ENCODE assay signal across 24 cellular contexts in genomic region chr13:102610296-102610895, GRCh38.
"Had no signal": no experiment of that assay in that cellular context is flagged by ENCODE, and none has a peak within 500 bp of the region (broad histone marks: within the 10 kb centered on the region; RNA-seq: fewer than 3 reads in every experiment).

No MANE protein-coding gene starts in this region.

- H3K27me3 Mint-ChIP-seq: dendritic cell treated with granulocyte-macrophage colony-stimulating factor and Interleukin-4, amounts not matched to agents 40 ng/mL and 50 ng/mL, for 4 days; naive thymus-derived CD4-positive, alpha-beta T cell; stimulated activated naive CD8-positive, alpha-beta T cell treated with anti-CD3 and anti-CD28 coated beads, Interleukin-15, amount 100 ng/mL, for 72 hours had no signal

- H3K27ac Mint-ChIP-seq: dendritic cell treated with granulocyte-macrophage colony-stimulating factor and Interleukin-4, amounts not matched to agents 40 ng/mL and 50 ng/mL, for 4 days; mesothelial cell of epicardium had no signal

- H3K9me3 ChIP-seq: gastroesophageal sphincter, heart left ventricle, left lung, pancreas, right lobe of liver, suprapubic skin, vagina had no signal

- H3K27ac ChIP-seq: gastroesophageal sphincter, heart left ventricle, hepatocyte, left lung, pancreas, right lobe of liver, suprapubic skin, vagina had no signal

- H3K27me3 ChIP-seq: gastroesophageal sphincter, heart left ventricle, hepatocyte, left lung, pancreas, right lobe of liver, suprapubic skin, vagina had no signal

- H3K4me3 Mint-ChIP-seq: dendritic cell treated with granulocyte-macrophage colony-stimulating factor and Interleukin-4, amounts not matched to agents 40 ng/mL and 50 ng/mL, for 4 days; endodermal cell; mesothelial cell of epicardium had no signal

- H3K4me1 ChIP-seq: pancreas, right lobe of liver, suprapubic skin, vagina had no signal

- H3K9me3 Mint-ChIP-seq: dendritic cell treated with granulocyte-macrophage colony-stimulating factor and Interleukin-4, amounts not matched to agents 40 ng/mL and 50 ng/mL, for 4 days; endodermal cell; mesothelial cell of epicardium; stimulated activated naive CD8-positive, alpha-beta T cell treated with anti-CD3 and anti-CD28 coated beads, Interleukin-15, amount 100 ng/mL, for 72 hours had no signal

- DNase-seq: cerebellar nuclear complex; effector CD8-positive, alpha-beta T cell; endodermal cell; foreskin fibroblast; heart left ventricle; kidney; left lung; mesenchymal stem cell; pancreas; retina; right lobe of liver; small intestine; stimulated activated CD4-positive, alpha-beta T cell treated with anti-CD3 and anti-CD28 coated beads, Interleukin-4, amount 100 ng/mL, for 1 hour; stimulated activated CD8-positive, alpha-beta memory T cell treated with anti-CD3 and anti-CD28 coated beads, Interleukin-4, amount 100 ng/mL, for 48 hours; trophoblast cell had no signal

- ATAC-seq: esophagus mucosa; gastroesophageal sphincter; heart left ventricle; left lung; naive thymus-derived CD4-positive, alpha-beta T cell; pancreas had no signal

- H3K4me3 ChIP-seq: gastroesophageal sphincter, heart left ventricle, hepatocyte, left lung, pancreas, right lobe of liver, suprapubic skin, vagina had no signal

- H3K4me1 Mint-ChIP-seq: endodermal cell, mesothelial cell of epicardium had no signal
